ENCODE assay signal across 1 cellular context in genomic region chr17:28553000-28553505, GRCh38.
TF ChIP-seq lines count a peak whose summit lies in the region.

No MANE protein-coding gene starts in this region.

TF ChIP-seq in GM23338, 12 proteins besides CTCF, POLR2A, EP300 and RAD21 (continued from another document):
- TF ChIP-seq REST (IDR thresholded peaks at IDR 0.05; ENCODE audit: unreplicated experiment) (no peak), ZNF331 (CRISPR knock-in tag; IDR thresholded peaks at IDR 0.05; ENCODE audit: low read depth) (no peak), ZNF114 (CRISPR knock-in tag; IDR thresholded peaks at IDR 0.05) (no peak), NANOG (IDR thresholded peaks at IDR 0.05; ENCODE audit: borderline replicate concordance) (no peak), STAT1 (IDR thresholded peaks at IDR 0.05; ENCODE audit: unreplicated experiment) (no peak), CREB1 (CRISPR knock-in tag; IDR thresholded peaks at IDR 0.05; ENCODE audit: low read depth) (no peak), EZH2phosphoT487 (IDR thresholded peaks at IDR 0.05; ENCODE audit: unreplicated experiment) (no peak), ZNF462 (CRISPR knock-in tag; IDR thresholded peaks at IDR 0.05) (no peak)
